ENCODE assay signal across 15 cellular contexts in genomic region chr22:39439170-39439569, GRCh38. TPM values are rescaled to one million over a fixed set of nuclear protein-coding genes. Genes with fewer than 3 reads are reported as not detected.
DNase-seq lines count a peak whose midpoint lies in the region; ATAC-seq, FAIRE-seq and TF ChIP-seq lines count a peak whose summit lies in the region.
"Had no signal": no experiment of that assay in that cellular context is flagged by ENCODE, and none has a peak within 500 bp of the region (broad histone marks: within the 10 kb centered on the region; RNA-seq: fewer than 3 reads in every experiment).

No MANE protein-coding gene starts in this region.

- no peak overlapping the region for H2AK5ac ChIP-seq in mesenchymal stem cell (ENCODE audit: low read length, severe bottlenecking)

- TF ChIP-seq POLR2A in NB4 (IDR thresholded peaks at IDR 0.05; ENCODE audit: extremely low read depth, insufficient read length): no peak

- H3K4ac ChIP-seq in mesenchymal stem cell (ENCODE audit: low read depth in 1 of 2, low read length in 2 of 2): no peak overlapping the region

- H3K27me3 ChIP-seq in bronchial epithelial cell (ENCODE audit: control insufficient read depth, insufficient read depth, low read length) (no peaks in the 10 kb centered on the region), mesenchymal stem cell (ENCODE audit: control insufficient read depth in 1 of 2, insufficient read depth in 1 of 2, low read length in 2 of 2) (peaks cover 0 to 8% of the 10 kb centered on the region in 2 experiments)
- no peaks in the 10 kb centered on the region for H3K27me3 ChIP-seq in CD4-positive, alpha-beta memory T cell (ENCODE audit: insufficient read depth, low read length)

- H4K8ac ChIP-seq in mesenchymal stem cell (ENCODE audit: low read length): no peak overlapping the region

- no peaks in the 10 kb centered on the region for H3K9me3 ChIP-seq in mesenchymal stem cell (ENCODE audit: control insufficient read depth, low read length)
- H3K9me3 ChIP-seq in CD4-positive, alpha-beta memory T cell (ENCODE audit: control insufficient read depth in 1 of 2, low read length in 2 of 2): no peaks in the 10 kb centered on the region
- H3K9me3 ChIP-seq: SK-N-SH had no signal

- H3K79me1 ChIP-seq in mesenchymal stem cell (replicated peaks; ENCODE audit: low read length, poor library complexity, severe bottlenecking): no peaks in the 10 kb centered on the region

- peaks cover 4% of the 10 kb centered on the region for H3K36me3 Mint-ChIP-seq in Calu3 (ENCODE audit: insufficient read depth, unreplicated experiment)
- no peaks in the 10 kb centered on the region for H3K36me3 Mint-ChIP-seq in CD4-positive, alpha-beta memory T cell
- H3K36me3 Mint-ChIP-seq: activated naive CD8-positive, alpha-beta T cell treated with anti-CD3 and anti-CD28 coated beads, Interleukin-2, amount 10 ng/mL, durations not matched to agents 7 days and 5 days had no signal

- CTCF ChIA-PET in Calu3 (lab: Charles Lee): no interaction called here
- CTCF ChIA-PET in CD4-positive, alpha-beta memory T cell (lab: Charles Lee; ENCODE audit: partially characterized antibody): no interaction called here

- no peak overlapping the region for H3K27ac ChIP-seq in mesenchymal stem cell (ENCODE audit: low read length, poor library complexity, severe bottlenecking)
- no peak overlapping the region for H3K27ac ChIP-seq in CD4-positive, alpha-beta memory T cell (ENCODE audit: low read depth, low read length)

- no peak overlapping the region for H4K91ac ChIP-seq in mesenchymal stem cell (ENCODE audit: low read length)

- peak; percentile 94 for FAIRE-seq in bronchial epithelial cell (lab: Jason Lieb, UNC)

- H3K4me3 Mint-ChIP-seq in Calu3 (ENCODE audit: low read depth, unreplicated experiment): no peak overlapping the region
- no peak overlapping the region for H3K4me3 Mint-ChIP-seq in CD4-positive, alpha-beta memory T cell
- H3K4me3 Mint-ChIP-seq: activated naive CD8-positive, alpha-beta T cell treated with anti-CD3 and anti-CD28 coated beads, Interleukin-2, amount 10 ng/mL, durations not matched to agents 7 days and 5 days; CD4-positive, alpha-beta T cell; nephron progenitor cell had no signal

- no peak overlapping the region for H3K4me2 ChIP-seq in mesenchymal stem cell (ENCODE audit: low read length, poor library complexity, severe bottlenecking)
- H3K4me2 ChIP-seq: SK-N-SH had no signal

- H2AFZ ChIP-seq in mesenchymal stem cell (ENCODE audit: low read depth, low read length): no peak overlapping the region

- H3K4me1 Mint-ChIP-seq in Calu3 (ENCODE audit: low read depth, unreplicated experiment): peaks cover 23% of the 10 kb centered on the region
- peaks cover 0 to 16% (median 3%) of the 10 kb centered on the region in 4 donors for H3K4me1 Mint-ChIP-seq in CD4-positive, alpha-beta memory T cell

- DNase-seq in Calu3 (no peak), NB4 (ENCODE audit: low read depth) (peak; percentile 58), bronchial epithelial cell (ENCODE audit: low read depth) (peak; percentile 72), mesenchymal stem cell (peak; percentile 78), NCI-H1436 treated with DMSO at 0.1 percent for 48 hours (lab: John Stamatoyannopoulos, UW) (no peak), NCI-H2081 treated with DMSO at 0.1 percent for 48 hours (lab: John Stamatoyannopoulos, UW) (no peak)
- no peak for DNase-seq in CD4-positive, alpha-beta memory T cell
- DNase-seq: activated CD4-positive, alpha-beta T cell treated with anti-CD3 and anti-CD28 coated beads, Interleukin-2, amount 50 U/mL, for 48 hours; activated naive CD8-positive, alpha-beta T cell treated with anti-CD3 and anti-CD28 coated beads, Interleukin-2, amount 10 ng/mL, durations not matched to agents 7 days and 5 days; CD4-positive, alpha-beta T cell; NCI-H2081; nephron progenitor cell; SK-N-SH; stimulated activated CD4-positive, alpha-beta T cell treated with anti-CD3 and anti-CD28 coated beads, Interleukin-15, amount 100 ng/mL, for 24 hours had no signal

- H3K9me3 Mint-ChIP-seq in Calu3 (ENCODE audit: low read depth, unreplicated experiment): no peaks in the 10 kb centered on the region
- peaks cover 0 to 2% (median 0%) of the 10 kb centered on the region in 8 donors for H3K9me3 Mint-ChIP-seq in CD4-positive, alpha-beta memory T cell
- H3K9me3 Mint-ChIP-seq: activated naive CD8-positive, alpha-beta T cell treated with anti-CD3 and anti-CD28 coated beads, Interleukin-2, amount 10 ng/mL, durations not matched to agents 7 days and 5 days; CD4-positive, alpha-beta T cell; nephron progenitor cell had no signal

- H3K9ac ChIP-seq in mesenchymal stem cell (ENCODE audit: low read length): no peak overlapping the region
- H3K9ac ChIP-seq: SK-N-SH had no signal

- ATAC-seq in HG03457 (IDR thresholded peaks at IDR 0.05; ENCODE audit: unreplicated experiment): no peak

- POLR2A ChIA-PET in CD4-positive, alpha-beta memory T cell (lab: Charles Lee; ENCODE audit: partially characterized antibody): no interaction called here

- H3K4me3 ChIP-seq in NB4 (ENCODE audit: low read depth, low read length) (no peak overlapping the region), bronchial epithelial cell (ENCODE audit: low read depth, low read length) (no peak overlapping the region), mesenchymal stem cell (ENCODE audit: insufficient read depth in 1 of 2, low read depth in 1 of 2, low read length in 2 of 2) (no peak overlapping the region)
- H3K4me3 ChIP-seq in CD4-positive, alpha-beta memory T cell (ENCODE audit: low read length in 2 of 2): no peak overlapping the region

- H3K4me1 ChIP-seq in mesenchymal stem cell (ENCODE audit: control insufficient read depth, insufficient read depth, low read depth, low read length): peaks cover 21% of the 10 kb centered on the region
- H3K4me1 ChIP-seq in CD4-positive, alpha-beta memory T cell (ENCODE audit: insufficient read depth, low read length): peaks cover 9% of the 10 kb centered on the region

- TF ChIP-seq CTCF in Calu3 (IDR thresholded peaks at IDR 0.05; ENCODE audit: unreplicated experiment) (no peak), NB4 (IDR thresholded peaks at IDR 0.05; ENCODE audit: low read depth, low read length) (no peak), bronchial epithelial cell (IDR thresholded peaks at IDR 0.05; ENCODE audit: insufficient read depth, low read length, severe bottlenecking) (no peak)

- no peak overlapping the region for H2BK15ac ChIP-seq in mesenchymal stem cell (ENCODE audit: low read depth, poor library complexity, severe bottlenecking)

- no peak overlapping the region for H2BK5ac ChIP-seq in mesenchymal stem cell (ENCODE audit: low read depth, low read length, poor library complexity, severe bottlenecking)

- intact Hi-C loops in Calu3 (cut with micrococcal nuclease; ENCODE audit: unreplicated experiment): no loop called here
- intact Hi-C loops in CD4-positive, alpha-beta memory T cell (cut with micrococcal nuclease): no loop called here

- no peak overlapping the region for H3K18ac ChIP-seq in mesenchymal stem cell (ENCODE audit: low read depth in 1 of 2, low read length in 2 of 2)

- H3K36me3 ChIP-seq in bronchial epithelial cell (ENCODE audit: control insufficient read depth, insufficient read depth, low read length) (no peaks in the 10 kb centered on the region), mesenchymal stem cell (ENCODE audit: control insufficient read depth in 1 of 2, insufficient read depth in 2 of 2, low read depth in 1 of 2, low read length in 2 of 2) (peaks cover 2 to 12% of the 10 kb centered on the region in 2 experiments)
- H3K36me3 ChIP-seq in CD4-positive, alpha-beta memory T cell (ENCODE audit: insufficient read depth, low read length): no peaks in the 10 kb centered on the region

- peak overlapping the region; percentile 4 for H3K27ac Mint-ChIP-seq in Calu3 (ENCODE audit: unreplicated experiment)
- H3K27ac Mint-ChIP-seq in CD4-positive, alpha-beta memory T cell: no peak overlapping the region
- H3K27ac Mint-ChIP-seq: activated naive CD8-positive, alpha-beta T cell treated with anti-CD3 and anti-CD28 coated beads, Interleukin-2, amount 10 ng/mL, durations not matched to agents 7 days and 5 days; CD4-positive, alpha-beta T cell; nephron progenitor cell had no signal

- H3K23ac ChIP-seq in mesenchymal stem cell (ENCODE audit: low read length in 2 of 2): no peak overlapping the region

- H3K27me3 Mint-ChIP-seq in Calu3 (ENCODE audit: unreplicated experiment): no peaks in the 10 kb centered on the region
- H3K27me3 Mint-ChIP-seq in CD4-positive, alpha-beta memory T cell: peaks cover 8 to 11% of the 10 kb centered on the region in 2 donors

- WGBS in mesenchymal stem cell: 65% methylated on average over 8 of the region's 8 CpGs

- BruUV-seq in Calu3 (replicated peaks; lab: Mats Ljungman, UMichigan): no TSS peak

- no peak overlapping the region for H2BK120ac ChIP-seq in mesenchymal stem cell (ENCODE audit: low read depth, low read length)

- H3K14ac ChIP-seq in mesenchymal stem cell (ENCODE audit: low read length in 2 of 2): no peak overlapping the region

- H2BK12ac ChIP-seq in mesenchymal stem cell (ENCODE audit: low read length in 2 of 2): no peak overlapping the region

RNA-seq across cellular contexts. Expression of gene MGAT3, which starts 17.6 kb away (rescaled TPM):
- total RNA-seq in Calu3 (2022) (33.0 and 51.5 TPM in 2 replicates), bronchial epithelial cell (0.13 and 0.53 TPM in 2 replicates)
- 2.1 TPM for polyA plus RNA-seq in mesenchymal stem cell (2013, experiment 1 of 2)
- polyA plus RNA-seq in mesenchymal stem cell (2013, experiment 2 of 2): 2.0 TPM
- total RNA-seq in CD4-positive, alpha-beta memory T cell: under 1 TPM; 0.19 to 0.73 TPM
- polyA plus RNA-seq in CD4-positive, alpha-beta memory T cell: not detected

RNA-seq across cellular contexts. Expression of gene TAB1, which starts 39.6 kb away (rescaled TPM):
- total RNA-seq in Calu3 (2022) (31.8 and 34.6 TPM in 2 replicates), bronchial epithelial cell (7.9 and 8.2 TPM in 2 replicates)
- 10.8 TPM for polyA plus RNA-seq in mesenchymal stem cell (2013, experiment 1 of 2)
- 11.1 TPM for polyA plus RNA-seq in mesenchymal stem cell (2013, experiment 2 of 2)
- 10 to 100 TPM; 43.5 to 52.9 TPM for total RNA-seq in CD4-positive, alpha-beta memory T cell
- polyA plus RNA-seq in CD4-positive, alpha-beta memory T cell: 1 to 10 TPM; 4.0 TPM

Comparison
In these comparisons a context has a peak if more than half of its experiments do, and no peak if none do; other contexts are left out.
1. DNase-seq: peak in NB4 (single experiment), bronchial epithelial cell (single experiment) and mesenchymal stem cell (single experiment); none in Calu3 (single experiment), NCI-H1436 treated with DMSO at 0.1 percent for 48 hours (single experiment), CD4-positive, alpha-beta memory T cell (0 of 5) and NCI-H2081 treated with DMSO at 0.1 percent for 48 hours (single experiment).
2. RNA of gene MGAT3, which starts 17.6 kb away (total RNA-seq): 33.0 to 51.5 TPM in Calu3; 0.19 to 0.73 TPM in CD4-positive, alpha-beta memory T cell and 0.13 to 0.53 TPM in bronchial epithelial cell; every median in the first group is over 10 times any median in the second.